In the genomic region with DNA sequence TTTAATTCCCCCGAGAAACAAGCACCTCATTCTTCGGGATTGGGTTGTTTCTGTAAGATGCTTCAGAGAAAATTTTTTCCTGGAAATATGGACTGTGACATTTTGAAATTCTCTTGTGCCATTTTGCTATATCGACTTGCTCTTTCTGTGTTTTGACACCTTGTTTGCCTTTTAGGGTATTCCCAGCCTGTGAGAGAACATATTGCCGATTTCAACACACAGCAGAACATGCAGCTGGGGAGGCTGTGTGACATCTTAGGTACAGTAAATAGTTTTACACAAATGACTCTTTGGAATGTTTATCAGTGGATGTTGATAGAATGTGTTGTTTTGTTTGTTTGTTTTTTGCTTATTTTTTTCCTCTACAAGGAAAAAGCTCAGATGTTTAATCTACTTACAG, we compare ENCODE assay signal across 34 cellular contexts.
"Had no signal": no experiment of that assay in that cellular context is flagged by ENCODE, and none has a peak within 500 bp of the region (broad histone marks: within the 10 kb centered on the region; RNA-seq: fewer than 3 reads in every experiment).

No MANE protein-coding gene starts in this region.

- FAIRE-seq: astrocyte had no signal

- H3K36me3 ChIP-seq: adrenal gland, brain microvascular endothelial cell, breast epithelium, WERI-Rb-1 had no signal

- H3K4me3 ChIP-seq: adrenal gland, body of pancreas, breast epithelium had no signal

- H3K4me1 ChIP-seq: adrenal gland, body of pancreas, breast epithelium had no signal

- ATAC-seq: activated CD4-positive, alpha-beta T cell treated with anti-CD3 and anti-CD28 coated beads for 36 hours; activated CD4-positive, CD25-positive, alpha-beta regulatory T cell treated with anti-CD3 and anti-CD28 coated beads, Interleukin-2, amount 50 U/mL, for 24 hours; activated CD8-positive, alpha-beta T cell treated with anti-CD3 and anti-CD28 coated beads, Interleukin-2, amount 10 ng/mL, durations not matched to agents 7 days and 5 days; activated naive CD4-positive, alpha-beta T cell treated with anti-CD3 and anti-CD28 coated beads, Interleukin-2, amount 50 U/mL, for 72 hours; activated T-cell treated with anti-CD3 and anti-CD28 coated beads, Interleukin-2, amount 50 U/mL, for 4 hours; activated T-cell treated with anti-CD3 and anti-CD28 coated beads, Interleukin-2, amount 50 U/mL, for 72 hours; activated T-helper 17 cell treated with anti-CD3 and anti-CD28 coated beads, Interleukin-2, amount 50 U/mL, for 72 hours; body of pancreas; WTC11 had no signal

- H3K27ac ChIP-seq: adrenal gland, body of pancreas, brain microvascular endothelial cell, breast epithelium, WERI-Rb-1 had no signal

- DNase-seq: activated CD4-positive, alpha-beta memory T cell treated with anti-CD3 and anti-CD28 coated beads, Interleukin-2, amount 10 ng/mL, durations not matched to agents 7 days and 5 days; activated CD4-positive, alpha-beta T cell treated with anti-CD3 and anti-CD28 coated beads for 1 hour; activated CD4-positive, alpha-beta T cell treated with anti-CD3 and anti-CD28 coated beads for 36 hours; activated CD4-positive, alpha-beta T cell treated with anti-CD3 and anti-CD28 coated beads for 48 hours; activated CD4-positive, alpha-beta T cell treated with anti-CD3 and anti-CD28 coated beads, Interleukin-2, amount 10 ng/mL, durations not matched to agents 7 days and 5 days; activated CD4-positive, alpha-beta T cell treated with anti-CD3 and anti-CD28 coated beads, Interleukin-2, amount 50 U/mL, for 48 hours; activated CD4-positive, CD25-positive, alpha-beta regulatory T cell; activated CD8-positive, alpha-beta memory T cell treated with anti-CD3 and anti-CD28 coated beads, Interleukin-2, amount 50 U/mL, for 4 hours; activated CD8-positive, alpha-beta T cell treated with anti-CD3 and anti-CD28 coated beads, Interleukin-2, amount 10 ng/mL, durations not matched to agents 7 days and 5 days; activated effector memory CD4-positive, alpha-beta T cell treated with anti-CD3 and anti-CD28 coated beads, Interleukin-2, amount 50 U/mL, for 16 hours; activated gamma-delta T cell treated with Interleukin-2 at 50 U/mL for 16 hours; activated naive CD4-positive, alpha-beta T cell; activated naive CD4-positive, alpha-beta T cell treated with anti-CD3 and anti-CD28 coated beads for 36 hours; activated naive CD4-positive, alpha-beta T cell treated with anti-CD3 and anti-CD28 coated beads, Interleukin-2, amount 50 U/mL, for 16 hours; activated naive CD8-positive, alpha-beta T cell treated with anti-CD3 and anti-CD28 coated beads for 36 hours; activated T-cell treated with anti-CD3 and anti-CD28 coated beads for 4 hours; activated T-cell treated with anti-CD3 and anti-CD28 coated beads, Interleukin-2, amount 50 U/mL, for 1 hour; activated T-cell treated with anti-CD3 and anti-CD28 coated beads, Interleukin-2, amount 50 U/mL, for 4 hours; activated T-cell treated with anti-CD3 and anti-CD28 coated beads, Interleukin-2, amount 50 U/mL, for 72 hours; adrenal gland; amniotic stem cell; aorta; body of pancreas; brain microvascular endothelial cell; central memory CD4-positive, alpha-beta T cell; T-helper 2 cell; T-helper 9 cell; WERI-Rb-1 had no signal

- H3K27me3 ChIP-seq: adrenal gland, body of pancreas, brain microvascular endothelial cell, breast epithelium had no signal

- H3K9me3 ChIP-seq: adrenal gland, body of pancreas, breast epithelium had no signal
